Comparison of ENCODE assay signal across 8 cellular contexts in the genomic region with DNA sequence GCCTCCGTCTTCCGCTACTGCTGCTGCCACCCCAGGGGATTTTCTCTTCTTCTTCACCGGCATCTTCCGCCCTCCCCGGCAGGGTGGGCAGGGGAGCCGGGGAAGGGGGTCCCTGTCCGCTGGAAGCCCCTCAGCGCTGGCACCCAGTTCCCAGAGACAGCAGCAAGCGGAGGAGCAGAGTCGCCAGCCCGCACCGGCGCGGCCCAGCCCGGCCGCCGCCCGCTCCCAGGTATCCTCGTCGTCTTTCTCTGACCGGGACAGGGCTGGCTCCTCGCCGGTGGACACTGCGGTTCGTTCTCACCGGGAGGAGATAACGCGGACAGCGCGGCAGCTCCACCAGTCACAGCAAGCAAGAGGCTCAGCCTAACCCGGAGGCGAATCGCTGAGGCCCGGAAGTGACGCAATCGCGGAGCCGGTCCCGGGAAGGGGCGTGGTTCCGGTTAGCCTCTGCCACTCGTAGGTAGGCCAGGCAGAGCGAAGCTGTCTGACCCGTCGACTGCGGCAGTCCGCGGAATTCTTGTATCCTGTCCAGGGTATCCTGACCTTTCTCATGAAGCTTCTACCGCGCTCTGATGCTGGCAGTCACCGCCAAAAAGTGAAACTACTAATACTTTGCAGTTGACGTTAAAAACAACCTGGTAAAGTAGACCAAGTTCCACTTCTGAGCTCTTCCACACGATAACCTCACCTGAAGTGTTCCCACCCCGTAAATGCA. TPM values are rescaled to one million over a fixed set of nuclear protein-coding genes. Genes with fewer than 3 reads are reported as not detected.
A peak's percentile ranks its signal among the peaks of the same experiment; 100 is the strongest.
DNase-seq lines count a peak whose midpoint lies in the region; ATAC-seq, FAIRE-seq and TF ChIP-seq lines count a peak whose summit lies in the region.

A gene (minus strand): TSS at position 351 of the 715 bp plus-strand sequence. CDS start 288 bp downstream, at position 63.

- TF ChIP-seq POLR2A in GM12891 (IDR thresholded peaks at IDR 0.05; ENCODE audit: low read depth, low read length) (peak; percentile 94), transverse colon (IDR thresholded peaks at IDR 0.05) (peak; percentile 73)

- peak within 1 kb of the TSS; percentile 15 for H4K12ac ChIP-seq in trophoblast cell (ENCODE audit: low read depth, low read length)

- H2BK120ac ChIP-seq in trophoblast cell (ENCODE audit: insufficient read depth, low read length, poor library complexity): peak within 1 kb of the TSS; percentile 46

- peaks cover 3% of the 10 kb centered on the region for H3K79me2 ChIP-seq in trophoblast cell (ENCODE audit: control insufficient read depth, insufficient read depth, low read length, poor library complexity)

- H3K27me3 Mint-ChIP-seq in T-cell: peaks cover 13 to 32% of the 10 kb centered on the region in 2 donors

- no peak within 1 kb of the TSS for H3K23ac ChIP-seq in trophoblast cell (ENCODE audit: low read length)

- H3K4me3 ChIP-seq in trophoblast cell (ENCODE audit: low read depth, low read length): peak within 1 kb of the TSS; percentile 95
- peak within 1 kb of the TSS; percentile 87 to 99 (median 92) for H3K4me3 ChIP-seq in transverse colon

- no peak for TF ChIP-seq CTCF in transverse colon (IDR thresholded peaks at IDR 0.05)

- peak within 1 kb of the TSS; percentile 41 for H3K4ac ChIP-seq in trophoblast cell (ENCODE audit: low read depth, low read length)

- H3K36me3 Mint-ChIP-seq in T-cell: peaks cover 12% of the 10 kb centered on the region

- intact Hi-C loops in cardiac septum (cut with DNase I) (loop anchor here (2.0 kb wide), 1 partner anchor 17 kb away; a partner anchor contains a TSS), transverse colon (cut with DNase I; ENCODE audit: low total_unique reads) (no loop called here)

- H3K18ac ChIP-seq in trophoblast cell (ENCODE audit: low read length): peak within 1 kb of the TSS; percentile 20

- peaks cover 29 to 37% (median 33%) of the 10 kb centered on the region in 3 donors for H3K4me1 Mint-ChIP-seq in T-cell

- WGBS in adipose tissue, 3 donors: 0 to 1% (median 0%) methylated on average over 50 to 54 of the region's 54 CpGs
- no CpG with 5 or more reads among the region's 54 CpGs for WGBS in trophoblast cell (ENCODE audit: extremely low coverage, insufficient coverage, insufficient read length)
- WGBS in transverse colon (ENCODE audit: low coverage in 1 of 2), 2 donors: 0% methylated on average over 53 of the region's 54 CpGs; no CpG with 5 or more reads in 1 of the 2 donors

- H2BK5ac ChIP-seq in trophoblast cell (ENCODE audit: low read depth, low read length, poor library complexity): peak within 1 kb of the TSS; percentile 44

- DNase-seq in GM12891 (ENCODE audit: insufficient read length, low spot score) (peak; percentile 79), NCI-H1436 treated with DMSO at 0.1 percent for 48 hours (lab: John Stamatoyannopoulos, UW) (peak; percentile 58), T-cell (peak; percentile 86 to 96 (median 92)), cardiac septum (ENCODE audit: low spot score) (peak; percentile 99), trophoblast cell (peak; percentile 97), transverse colon (peak; percentile 98)

- H3K14ac ChIP-seq in trophoblast cell (ENCODE audit: low read length): peak within 1 kb of the TSS; percentile 35

- peak within 1 kb of the TSS; percentile 82 to 96 (median 89) for H3K4me3 Mint-ChIP-seq in T-cell

- peak within 1 kb of the TSS; percentile 87 to 92 for H3K27ac Mint-ChIP-seq in T-cell

- POLR2A ChIA-PET in T-cell (lab: Charles Lee): interaction anchor here (0.5 to 3.7 kb wide), 9 partner anchors 8 to 616 kb away, joined by 3 to 20 read pairs (median 3); a partner anchor contains a TSS

- CTCF ChIA-PET in T-cell (lab: Charles Lee): interaction anchor here (0.6 to 1.6 kb wide), 6 partner anchors 9 to 621 kb away, joined by 4 to 17 read pairs (median 5); a partner anchor contains a TSS

- H2BK12ac ChIP-seq in trophoblast cell (ENCODE audit: low read length): no peak within 1 kb of the TSS

- peak within 1 kb of the TSS; percentile 90 for H3K4me2 ChIP-seq in trophoblast cell (ENCODE audit: low read length)

- no peaks in the 10 kb centered on the region for H3K9me3 ChIP-seq in trophoblast cell (ENCODE audit: insufficient read depth, low read depth, low read length)
- H3K9me3 ChIP-seq in transverse colon: no peaks in the 10 kb centered on the region

- H3K79me1 ChIP-seq in trophoblast cell (ENCODE audit: low read length): peaks cover 5% of the 10 kb centered on the region

- no peaks in the 10 kb centered on the region for H3K4me1 ChIP-seq in trophoblast cell (ENCODE audit: control insufficient read depth in 1 of 2, insufficient read depth in 2 of 2, low read length in 2 of 2)
- H3K4me1 ChIP-seq in transverse colon: peaks cover 12 to 30% (median 19%) of the 10 kb centered on the region in 4 donors

- H3K27me3 ChIP-seq in trophoblast cell (ENCODE audit: insufficient read depth, low read length) (no peaks in the 10 kb centered on the region), transverse colon (peaks cover 36% of the 10 kb centered on the region)

- H3K36me3 ChIP-seq in trophoblast cell (ENCODE audit: control insufficient read depth in 1 of 2, insufficient read depth in 2 of 2, low read length in 2 of 2) (peaks cover 0 to 2% of the 10 kb centered on the region in 2 experiments), transverse colon (no peaks in the 10 kb centered on the region)

- peaks cover 0 to 5% (median 0%) of the 10 kb centered on the region in 3 donors for H3K9me3 Mint-ChIP-seq in T-cell

- no peak for TF ChIP-seq EP300 in transverse colon (IDR thresholded peaks at IDR 0.05; ENCODE audit: low read depth)

- H3K9ac ChIP-seq in trophoblast cell (ENCODE audit: low read length): peak within 1 kb of the TSS; percentile 92

- in situ Hi-C loops in transverse colon (cut with MboI; ENCODE audit: low pct_ligation_motif_present in 1 of 4, low pct_unique_long_range_greater_than_20kb in 1 of 4, low sequenced_read_pairs in 3 of 4): no loop called here

- H3K27ac ChIP-seq in adipose tissue (ENCODE audit: low read depth, low read length) (no peak within 1 kb of the TSS), trophoblast cell (ENCODE audit: low read depth, low read length) (peak within 1 kb of the TSS; percentile 68), transverse colon (peak within 1 kb of the TSS; percentile 89 to 94 (median 91))

- FAIRE-seq in GM12891 (lab: Jason Lieb, UNC): peak; percentile 100

- H2AFZ ChIP-seq in trophoblast cell (ENCODE audit: insufficient read depth, low read length, poor library complexity): peak within 1 kb of the TSS; percentile 66

- peak within 1 kb of the TSS; percentile 73 for H4K8ac ChIP-seq in trophoblast cell (ENCODE audit: low read depth, low read length)

- no peak within 1 kb of the TSS for H2AK5ac ChIP-seq in trophoblast cell (ENCODE audit: low read length)

- ATAC-seq in HG02840 (IDR thresholded peaks at IDR 0.05; ENCODE audit: low FRiP score, unreplicated experiment): peak; percentile 100
- ATAC-seq in T-cell (replicated peaks in 1 of 4): peak; percentile 97 to 98 (median 98)

- peak within 1 kb of the TSS; percentile 30 for H4K91ac ChIP-seq in trophoblast cell (ENCODE audit: low read depth, low read length)

TF ChIP-seq in GM12891, 5 proteins besides CTCF, POLR2A, EP300 and RAD21:
- TF ChIP-seq POLR2AphosphoS5 (IDR thresholded peaks at IDR 0.05; ENCODE audit: low read depth, low read length) (peak; percentile 95), POU2F2 (IDR thresholded peaks at IDR 0.05; ENCODE audit: low read depth, low read length) (no peak)

RNA-seq across cellular contexts. Expression of the gene that starts here (rescaled TPM):
- 50.3 TPM for polyA plus RNA-seq in GM12891 (2012; ENCODE audit: low read depth, missing spikeins)
- total RNA-seq in T-cell (10 to 100 TPM; 13.1 to 19.2 (median 15.6) TPM), cardiac septum (19.9 TPM), transverse colon (10 to 100 TPM in 3 of 4 donors, 1 to 10 TPM in 1; 4.5 to 48.8 (median 24.4) TPM)
- 10 to 100 TPM; 14.5 to 29.4 (median 15.2) TPM for polyA plus RNA-seq in adipose tissue
- 69.1 and 71.9 TPM in 2 replicates for polyA plus RNA-seq in trophoblast cell (2013)
